Comparison of ENCODE assay signal across 13 cellular contexts in the genomic region with DNA sequence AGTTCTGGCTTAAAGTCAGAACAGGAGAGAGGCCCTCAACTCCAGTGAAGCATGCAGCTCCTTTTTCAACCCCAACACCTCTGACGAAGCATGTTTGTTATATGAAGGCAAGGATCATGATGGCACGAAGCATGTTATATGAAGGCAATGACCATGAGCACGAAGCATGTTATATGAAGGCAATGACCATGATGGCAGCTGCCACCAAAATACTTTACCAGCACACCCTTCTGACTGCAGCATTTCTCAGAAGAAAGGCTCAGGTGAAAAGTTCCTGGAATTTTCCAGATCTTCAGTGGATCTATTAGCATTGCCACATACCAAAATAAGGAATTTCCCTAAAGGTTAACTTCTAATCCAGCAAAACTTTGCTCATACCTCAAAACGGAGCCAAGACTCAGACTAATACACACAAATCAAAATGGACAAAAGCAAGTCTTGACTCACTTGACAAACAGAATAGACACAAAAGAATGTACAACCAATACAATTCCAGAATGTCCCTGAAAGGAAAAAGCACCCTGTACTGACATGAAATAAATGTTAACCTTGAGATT.
A peak's percentile ranks its signal among the peaks of the same experiment; 100 is the strongest.
DNase-seq lines count a peak whose midpoint lies in the region; ATAC-seq and TF ChIP-seq lines count a peak whose summit lies in the region.
"Had no signal": no experiment of that assay in that cellular context is flagged by ENCODE, and none has a peak within 500 bp of the region (broad histone marks: within the 10 kb centered on the region; RNA-seq: fewer than 3 reads in every experiment).

No MANE protein-coding gene starts in this region.

- H3K23ac ChIP-seq in IMR-90 (ENCODE audit: low read depth, low read length) = peak overlapping the region; percentile 29; the same call in 1 of the 2 replicates

- H3K27ac ChIP-seq in IMR-90 (ENCODE audit: insufficient read depth, low read length) (0 out of 2 replicates have a peak overlapping the region, but pooled peaks have one; percentile 10), coronary artery (peak overlapping the region; percentile 22 to 81), muscle layer of colon (ENCODE audit: low read depth, low read length) (peak overlapping the region; percentile 30), thyroid gland (peak overlapping the region; percentile 35 to 94 (median 84))
- H3K27ac ChIP-seq in effector memory CD4-positive, alpha-beta T cell (ENCODE audit: insufficient read depth, low read length, poor library complexity, severe bottlenecking) = no peak overlapping the region

- intact Hi-C loops in IMR-90 (cut with micrococcal nuclease) = no loop called here
- intact Hi-C loops in thyroid gland (cut with DNase I) = no loop called here

- POLR2A ChIA-PET in IMR-90 (lab: Charles Lee; ENCODE audit: unreplicated experiment) = no interaction called here

- TF ChIP-seq CTCF in IMR-90 (conservative IDR thresholded peaks at IDR 0.05; ENCODE audit: low read depth, low read length) = no peak
- no peak for TF ChIP-seq CTCF in coronary artery (IDR thresholded peaks at IDR 0.05)
- no peak for TF ChIP-seq CTCF in thyroid gland (IDR thresholded peaks at IDR 0.05)

- H2BK120ac ChIP-seq in IMR-90 (ENCODE audit: low read depth, low read length) = peak overlapping the region; percentile 16; the same call in 1 of the 2 replicates

- H3K4me1 ChIP-seq in IMR-90 (ENCODE audit: control insufficient read depth, insufficient read depth, low read length) = peaks cover 16% of the 10 kb centered on the region
- H3K4me1 ChIP-seq in muscle layer of colon (ENCODE audit: insufficient read depth, low read length) = peaks cover 41% of the 10 kb centered on the region
- peaks cover 57 to 62% of the 10 kb centered on the region in 2 donors for H3K4me1 ChIP-seq in thyroid gland
- H3K4me1 ChIP-seq in effector memory CD4-positive, alpha-beta T cell (ENCODE audit: control insufficient read depth, insufficient read depth, low read length, poor library complexity, severe bottlenecking) = no peaks in the 10 kb centered on the region

- H3K9ac ChIP-seq in IMR-90 (ENCODE audit: low read depth, low read length) = no peak overlapping the region
- no peak overlapping the region for H3K9ac ChIP-seq in muscle layer of colon (ENCODE audit: low read length)

- dilution Hi-C loops in IMR-90 (cut with HindIII; ENCODE audit: low sequenced_read_pairs, unreplicated experiment) = no loop called here

- H2AFZ ChIP-seq in IMR-90 (replicated peaks; ENCODE audit: low read length, poor library complexity) = no peak overlapping the region

- BruUV-seq in IMR-90 (replicated peaks; lab: Mats Ljungman, UMichigan) = no TSS peak

- no peak overlapping the region for H2BK15ac ChIP-seq in IMR-90 (ENCODE audit: low read depth, low read length)

- peak overlapping the region; percentile 81 for H3K14ac ChIP-seq in IMR-90 (replicated peaks; ENCODE audit: low read depth, low read length)

- H3K9me1 ChIP-seq in IMR-90 (ENCODE audit: insufficient read depth, low read length) = peaks cover 26% of the 10 kb centered on the region

- peak; percentile 53 for DNase-seq in IMR-90
- no peak for DNase-seq in coronary artery (ENCODE audit: low spot score)
- DNase-seq in thyroid gland = peak; percentile 48 to 62
- no peak for DNase-seq in effector memory CD4-positive, alpha-beta T cell
- no peak for DNase-seq in NK-92 (lab: John Stamatoyannopoulos, UW; ENCODE audit: unreplicated experiment)
- DNase-seq: activated CD4-positive, alpha-beta T cell treated with anti-CD3 and anti-CD28 coated beads for 48 hours; activated naive CD8-positive, alpha-beta T cell treated with anti-CD3 and anti-CD28 coated beads, Interleukin-2, amount 50 U/mL, for 24 hours; activated T-cell treated with anti-CD3 and anti-CD28 coated beads, Interleukin-2, amount 50 U/mL, for 48 hours; CD4-positive, alpha-beta memory T cell; NCI-H82 had no signal

- no peak overlapping the region for H2BK5ac ChIP-seq in IMR-90 (ENCODE audit: low read depth, low read length, poor library complexity, severe bottlenecking)

- H3K4me3 ChIP-seq in IMR-90 (ENCODE audit: insufficient read depth, low read depth, low read length) (no peak overlapping the region), coronary artery (no peak overlapping the region), muscle layer of colon (ENCODE audit: low read depth in 1 of 2, low read length in 2 of 2) (no peak overlapping the region), thyroid gland (replicated peaks in 1 of 3) (no peak overlapping the region)
- no peak overlapping the region for H3K4me3 ChIP-seq in effector memory CD4-positive, alpha-beta T cell (ENCODE audit: insufficient read depth, low read depth, low read length, poor library complexity, severe bottlenecking)

- no peak overlapping the region for H4K5ac ChIP-seq in IMR-90 (ENCODE audit: low read depth, low read length)

- H4K91ac ChIP-seq in IMR-90 (ENCODE audit: insufficient read depth, low read depth, low read length) = no peak overlapping the region

- peak overlapping the region; percentile 6; the same call in 1 of the 2 replicates for H3K18ac ChIP-seq in IMR-90 (ENCODE audit: low read depth, low read length)

- no peak overlapping the region for H3K4me2 ChIP-seq in IMR-90 (ENCODE audit: low read depth, low read length)

- no peak for TF ChIP-seq RAD21 in IMR-90 (IDR thresholded peaks at IDR 0.05; ENCODE audit: low read length)

- no CpG with 5 or more reads among the region's 4 CpGs for WGBS in IMR-90 (ENCODE audit: extremely low coverage in 2 of 2, insufficient read length in 1 of 2), 2 experiments
- 46 to 55% methylated on average over 4 of the region's 4 CpGs for WGBS in thyroid gland, 2 donors

- no peak for TF ChIP-seq POLR2A in IMR-90 (IDR thresholded peaks at IDR 0.05; ENCODE audit: low read depth, low read length)
- no peak for TF ChIP-seq POLR2A in thyroid gland (IDR thresholded peaks at IDR 0.05)

- in situ Hi-C loops in IMR-90 (cut with MboI; ENCODE audit: low sequenced_read_pairs) = no loop called here

- H3K4ac ChIP-seq in IMR-90 (ENCODE audit: low read depth, low read length) = 0 out of 2 replicates have a peak overlapping the region, but pooled peaks have one; percentile 24

- no peaks in the 10 kb centered on the region for H3K27me3 ChIP-seq in IMR-90 (ENCODE audit: control insufficient read depth, insufficient read depth, low read length)
- H3K27me3 ChIP-seq in muscle layer of colon (ENCODE audit: control insufficient read depth in 1 of 2, insufficient read depth in 2 of 2, low read length in 2 of 2) = no peaks in the 10 kb centered on the region
- H3K27me3 ChIP-seq in thyroid gland = no peaks in the 10 kb centered on the region
- no peaks in the 10 kb centered on the region for H3K27me3 ChIP-seq in effector memory CD4-positive, alpha-beta T cell (replicated peaks; ENCODE audit: control insufficient read depth, insufficient read depth, low read length, poor library complexity, severe bottlenecking)

- H2BK20ac ChIP-seq in IMR-90 (ENCODE audit: low read depth, low read length) = no peak overlapping the region

- peaks cover 24% of the 10 kb centered on the region; the same call in 1 of the 2 replicates for H3K36me3 ChIP-seq in IMR-90 (ENCODE audit: control insufficient read depth, insufficient read depth, low read length)
- peaks cover 12% of the 10 kb centered on the region for H3K36me3 ChIP-seq in muscle layer of colon (ENCODE audit: insufficient read depth, low read length)
- H3K36me3 ChIP-seq in thyroid gland = no peaks in the 10 kb centered on the region
- no peaks in the 10 kb centered on the region for H3K36me3 ChIP-seq in effector memory CD4-positive, alpha-beta T cell (ENCODE audit: control insufficient read depth, insufficient read depth, low read length)

- no peak overlapping the region for H2AK5ac ChIP-seq in IMR-90 (ENCODE audit: low read depth, low read length)

- H3K9me3 ChIP-seq in IMR-90 (ENCODE audit: control insufficient read depth, insufficient read depth, low read length) = no peaks in the 10 kb centered on the region
- H3K9me3 ChIP-seq in muscle layer of colon (ENCODE audit: low read length) = no peaks in the 10 kb centered on the region
- H3K9me3 ChIP-seq in thyroid gland = no peaks in the 10 kb centered on the region
- no peaks in the 10 kb centered on the region for H3K9me3 ChIP-seq in effector memory CD4-positive, alpha-beta T cell (ENCODE audit: control insufficient read depth, low read length)

- peak overlapping the region in 1 of 2 experiments; percentile 43; a peak in 1 of 4 replicates for H4K8ac ChIP-seq in IMR-90 (ENCODE audit: low read depth in 2 of 2, low read length in 2 of 2)

- CTCF ChIA-PET in IMR-90 (lab: Yijun Ruan, JAX) = no interaction called here

- peaks cover 8 to 37% of the 10 kb centered on the region in 2 experiments for H3K79me1 ChIP-seq in IMR-90 (ENCODE audit: low read depth in 1 of 2, low read length in 2 of 2)

- no peak overlapping the region for H3K56ac ChIP-seq in IMR-90 (ENCODE audit: extremely low read depth, insufficient read depth, low read length)

- no peak overlapping the region for H2AK9ac ChIP-seq in IMR-90 (replicated peaks; ENCODE audit: low read depth, low read length, poor library complexity)

- ATAC-seq in IMR-90 (ENCODE audit: low read depth) (peak; percentile 22; the same call in 1 of the 2 replicates), HG02623 (IDR thresholded peaks at IDR 0.05; ENCODE audit: unreplicated experiment) (no peak)
- ATAC-seq: activated naive CD8-positive, alpha-beta T cell treated with anti-CD3 and anti-CD28 coated beads, Interleukin-2, amount 50 U/mL, for 24 hours; Right ventricle myocardium inferior had no signal

- no peaks in the 10 kb centered on the region for H4K20me1 ChIP-seq in IMR-90 (ENCODE audit: insufficient read depth, low read length)

TF ChIP-seq in IMR-90, 13 proteins besides CTCF, POLR2A, EP300 and RAD21:
- TF ChIP-seq BHLHE40 (IDR thresholded peaks at IDR 0.05; ENCODE audit: low read depth, low read length) (no peak), MAFK (IDR thresholded peaks at IDR 0.05; ENCODE audit: low read depth, low read length) (no peak), CEBPB (IDR thresholded peaks at IDR 0.05; ENCODE audit: low read depth, low read length) (peak; percentile 30; the same call in 1 of the 2 replicates), MXI1 (IDR thresholded peaks at IDR 0.05; ENCODE audit: borderline replicate concordance, low read depth, low read length) (no peak)

Comparison
In these comparisons a context has a peak if more than half of its experiments do, and no peak if none do; other contexts are left out.
1. DNase-seq: peak in IMR-90 (single experiment) and thyroid gland (2 of 2); none in coronary artery (single experiment), effector memory CD4-positive, alpha-beta T cell (0 of 3) and NK-92 (single experiment).